In genomic region chr4:507745-508512, GRCh38 we compare ENCODE assay signal across 1 cellular context.
TF ChIP-seq lines count a peak whose summit lies in the region.

No MANE protein-coding gene starts in this region.

TF ChIP-seq in K562, 482 proteins besides CTCF, POLR2A, EP300 and RAD21 (continued from another document):
- TF ChIP-seq NR4A1 (CRISPR knock-in tag; IDR thresholded peaks at IDR 0.05) (no peak), NR4A1 (tag; IDR thresholded peaks at IDR 0.05) (no peak), ZNF512 (tag; IDR thresholded peaks at IDR 0.05) (no peak), MTA1 (IDR thresholded peaks at IDR 0.05; ENCODE audit: borderline replicate concordance) (no peak), POLR2G (IDR thresholded peaks at IDR 0.05; ENCODE audit: low read depth, low read length) (0 out of 2 replicates have a peak, but pooled peaks have one; percentile 4), NELFE (IDR thresholded peaks at IDR 0.05; ENCODE audit: insufficient read depth, insufficient read length) (no peak)
